ENCODE assay signal across 11 cellular contexts in the genomic region with DNA sequence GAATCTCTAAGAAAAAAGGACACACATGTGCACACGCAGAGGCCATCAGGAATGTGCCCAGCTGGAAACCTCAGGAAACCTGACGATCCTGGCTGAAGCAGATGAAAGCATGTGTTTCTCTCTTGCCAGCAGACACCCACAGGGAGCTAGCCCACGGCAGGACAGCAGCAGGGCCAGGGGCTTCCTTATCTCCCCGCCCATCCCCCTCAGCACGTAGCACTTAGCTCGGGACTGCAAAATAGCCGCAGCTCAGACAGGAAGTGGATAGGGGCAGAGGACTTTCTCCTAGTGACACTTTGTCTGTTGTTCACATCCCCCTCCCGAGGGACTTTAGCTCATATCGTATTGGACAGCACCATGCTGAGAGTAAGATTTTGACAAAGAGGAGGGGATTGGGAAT.
DNase-seq lines count a peak whose midpoint lies in the region; ATAC-seq, FAIRE-seq and TF ChIP-seq lines count a peak whose summit lies in the region.
"Had no signal": no experiment of that assay in that cellular context is flagged by ENCODE, and none has a peak within 500 bp of the region (broad histone marks: within the 10 kb centered on the region; RNA-seq: fewer than 3 reads in every experiment).

No MANE protein-coding gene starts in this region.

- ATAC-seq in HG02973 (IDR thresholded peaks at IDR 0.05; ENCODE audit: unreplicated experiment) (peak; percentile 0), activated B cell treated with CpG ODN at 0.5 μM for 24 hours (ENCODE audit: low read depth) (no peak)

- peaks cover 29% of the 10 kb centered on the region for H4K20me1 ChIP-seq in BLaER1

- H3K36me3 Mint-ChIP-seq in activated B cell treated with CpG ODN at 0.5 μM for 24 hours (ENCODE audit: low read depth), result peaks cover 47% of the 10 kb centered on the region

- H3K4me3 ChIP-seq in BLaER1 (peak overlapping the region; percentile 60), kidney (ENCODE audit: low read length in 2 of 2) (no peak overlapping the region)

- peak overlapping the region; percentile 97 for H3K4me2 ChIP-seq in BLaER1

- POLR2A ChIA-PET in activated B cell treated with CpG ODN at 0.5 μM for 24 hours (lab: Charles Lee), result interaction anchor here (0.8 to 5.6 kb wide), 8 partner anchors 8 to 208 kb away, joined by 3 to 162 read pairs (median 4); no protein-coding TSS in a partner anchor

- no peaks in the 10 kb centered on the region for H3K27me3 ChIP-seq in BLaER1

- FAIRE-seq in kidney (lab: Jason Lieb, UNC), result no peak
- FAIRE-seq: frontal cortex, G401.6 had no signal

- H3K9me3 ChIP-seq in BLaER1 (no peaks in the 10 kb centered on the region), kidney (ENCODE audit: control insufficient read depth in 1 of 2, low read length in 2 of 2) (no peaks in the 10 kb centered on the region)

- peak overlapping the region; percentile 86 for H3K27ac Mint-ChIP-seq in activated B cell treated with CpG ODN at 0.5 μM for 24 hours

- H3K4me1 ChIP-seq in BLaER1 (peaks cover 96% of the 10 kb centered on the region), kidney (ENCODE audit: control insufficient read depth in 1 of 2, insufficient read depth in 1 of 2, low read depth in 1 of 2, low read length in 2 of 2) (peaks cover 0 to 2% of the 10 kb centered on the region in 2 donors)

- peak overlapping the region; percentile 83 for H3K9ac ChIP-seq in BLaER1
- H3K9ac ChIP-seq in kidney (ENCODE audit: low read length in 2 of 2), result no peak overlapping the region

- peak overlapping the region; percentile 57 for H3K4me3 Mint-ChIP-seq in activated B cell treated with CpG ODN at 0.5 μM for 24 hours

- H3K27ac ChIP-seq in BLaER1, result peak overlapping the region; percentile 98
- H3K27ac ChIP-seq in kidney (ENCODE audit: low read depth in 2 of 2, low read length in 2 of 2), result no peak overlapping the region
- H3K27ac ChIP-seq: WERI-Rb-1 had no signal

- H3K9me3 Mint-ChIP-seq in activated B cell treated with CpG ODN at 0.5 μM for 24 hours, result no peaks in the 10 kb centered on the region

- intact Hi-C loops in activated B cell treated with CpG ODN at 0.5 μM for 24 hours (cut with micrococcal nuclease), result loop anchor here (5.0 kb wide), 2 partner anchors 150 to 1410 kb away; no protein-coding TSS in a partner anchor
- intact Hi-C loops in kidney (cut with DNase I), result no loop called here

- peaks cover 66% of the 10 kb centered on the region for H3K36me3 ChIP-seq in BLaER1
- H3K36me3 ChIP-seq in kidney (ENCODE audit: control insufficient read depth in 1 of 2, insufficient read depth in 2 of 2, low read length in 2 of 2), result peaks cover 6 to 7% of the 10 kb centered on the region in 2 donors
- H3K36me3 ChIP-seq: WERI-Rb-1 had no signal

- H3K4me1 Mint-ChIP-seq in activated B cell treated with CpG ODN at 0.5 μM for 24 hours, result peaks cover 72% of the 10 kb centered on the region

- H3K27me3 Mint-ChIP-seq in activated B cell treated with CpG ODN at 0.5 μM for 24 hours, result no peaks in the 10 kb centered on the region

- no peak for DNase-seq in activated B cell treated with CpG ODN at 0.5 μM for 24 hours
- DNase-seq in kidney, result peak; percentile 57
- DNase-seq in GM20000 (ENCODE audit: low spot score), result no peak
- DNase-seq in NCI-H1694 (lab: John Stamatoyannopoulos, UW), result no peak
- DNase-seq in NCI-H345 treated with DMSO at 0.1 percent for 48 hours (lab: John Stamatoyannopoulos, UW; ENCODE audit: unreplicated experiment), result no peak
- DNase-seq in stimulated activated CD4-positive, alpha-beta T cell treated with anti-CD3 and anti-CD28 coated beads, Interleukin-4, amount 100 ng/mL, for 24 hours, result no peak
- DNase-seq: WERI-Rb-1 had no signal

- TF ChIP-seq CTCF in activated B cell treated with CpG ODN at 0.5 μM for 24 hours (IDR thresholded peaks at IDR 0.05), result no peak
- no peak for TF ChIP-seq CTCF in kidney (IDR thresholded peaks at IDR 0.05; ENCODE audit: borderline replicate concordance, extremely low read depth, insufficient read depth)
- TF ChIP-seq CTCF in GM20000 (IDR thresholded peaks at IDR 0.05; ENCODE audit: extremely low read depth, missing control alignments), result no peak

- CTCF ChIA-PET in activated B cell treated with CpG ODN at 0.5 μM for 24 hours (lab: Charles Lee), result interaction anchor here (0.8 to 6.0 kb wide), 7 partner anchors 9 to 346 kb away, joined by 3 to 44 read pairs (median 5); no protein-coding TSS in a partner anchor
